ENCODE assay signal across 16 cellular contexts in genomic region chr10:5800782-5801181, GRCh38. TPM values are rescaled to one million over a fixed set of nuclear protein-coding genes. Genes with fewer than 3 reads are reported as not detected.
DNase-seq lines count a peak whose midpoint lies in the region; ATAC-seq and TF ChIP-seq lines count a peak whose summit lies in the region.
"Had no signal": no experiment of that assay in that cellular context is flagged by ENCODE, and none has a peak within 500 bp of the region (broad histone marks: within the 10 kb centered on the region; RNA-seq: fewer than 3 reads in every experiment).

No MANE protein-coding gene starts in this region.

- H3K27me3 Mint-ChIP-seq in activated CD4-positive, alpha-beta T cell treated with anti-CD3 and anti-CD28 coated beads, Interleukin-2, amount 10 ng/mL, durations not matched to agents 24 days and 14 days = no peaks in the 10 kb centered on the region
- no peaks in the 10 kb centered on the region for H3K27me3 Mint-ChIP-seq in effector memory CD8-positive, alpha-beta T cell
- no peaks in the 10 kb centered on the region for H3K27me3 Mint-ChIP-seq in progenitor cell of endocrine pancreas

- TF ChIP-seq CTCF in RWPE1 (conservative IDR thresholded peaks at IDR 0.05; ENCODE audit: low read depth) = no peak
- no peak for TF ChIP-seq CTCF in progenitor cell of endocrine pancreas (IDR thresholded peaks at IDR 0.05; ENCODE audit: unreplicated experiment)

- POLR2A ChIA-PET in RWPE1 (lab: Yijun Ruan, JAX; ENCODE audit: low non-redundant PET) = interaction anchor here (0.5 kb wide), 1 partner anchor 1610 kb away, joined by 3 read pairs; no protein-coding TSS in a partner anchor

- peak overlapping the region; percentile 72 for H3K27ac ChIP-seq in RWPE1
- H3K27ac ChIP-seq: GM23248 had no signal

- H3K9me3 Mint-ChIP-seq in activated CD4-positive, alpha-beta T cell treated with anti-CD3 and anti-CD28 coated beads, Interleukin-2, amount 10 ng/mL, durations not matched to agents 24 days and 14 days = no peaks in the 10 kb centered on the region
- H3K9me3 Mint-ChIP-seq in effector memory CD8-positive, alpha-beta T cell = no peaks in the 10 kb centered on the region
- H3K9me3 Mint-ChIP-seq in progenitor cell of endocrine pancreas (ENCODE audit: low read depth) = no peaks in the 10 kb centered on the region
- H3K9me3 Mint-ChIP-seq: CD14-positive monocyte had no signal

- intact Hi-C loops in activated CD4-positive, alpha-beta T cell treated with anti-CD3 and anti-CD28 coated beads, Interleukin-2, amount 10 ng/mL, durations not matched to agents 24 days and 14 days (cut with micrococcal nuclease) = no loop called here

- no peak overlapping the region for H3K4me3 Mint-ChIP-seq in activated CD4-positive, alpha-beta T cell treated with anti-CD3 and anti-CD28 coated beads, Interleukin-2, amount 10 ng/mL, durations not matched to agents 24 days and 14 days
- H3K4me3 Mint-ChIP-seq in effector memory CD8-positive, alpha-beta T cell = no peak overlapping the region
- H3K4me3 Mint-ChIP-seq in progenitor cell of endocrine pancreas (ENCODE audit: low read depth) = no peak overlapping the region
- H3K4me3 Mint-ChIP-seq: CD14-positive monocyte had no signal

- H3K36me3 Mint-ChIP-seq in activated CD4-positive, alpha-beta T cell treated with anti-CD3 and anti-CD28 coated beads, Interleukin-2, amount 10 ng/mL, durations not matched to agents 24 days and 14 days (ENCODE audit: low read depth) = peaks cover 47% of the 10 kb centered on the region
- H3K36me3 Mint-ChIP-seq in effector memory CD8-positive, alpha-beta T cell (ENCODE audit: insufficient read depth) = peaks cover 55% of the 10 kb centered on the region
- H3K36me3 Mint-ChIP-seq in progenitor cell of endocrine pancreas (ENCODE audit: insufficient read depth) = peaks cover 22% of the 10 kb centered on the region

- H3K27ac Mint-ChIP-seq in activated CD4-positive, alpha-beta T cell treated with anti-CD3 and anti-CD28 coated beads, Interleukin-2, amount 10 ng/mL, durations not matched to agents 24 days and 14 days = peak overlapping the region; percentile 53
- H3K27ac Mint-ChIP-seq in effector memory CD8-positive, alpha-beta T cell = peak overlapping the region; percentile 17 to 46
- H3K27ac Mint-ChIP-seq in progenitor cell of endocrine pancreas = peak overlapping the region; percentile 73

- ATAC-seq in effector memory CD8-positive, alpha-beta T cell (replicated peaks) = no peak
- ATAC-seq in GM18519 (IDR thresholded peaks at IDR 0.05; ENCODE audit: low FRiP score, unreplicated experiment) = no peak

- CTCF ChIA-PET in RWPE1 (lab: Yijun Ruan, JAX) = no interaction called here

- DNase-seq in activated CD4-positive, alpha-beta T cell treated with anti-CD3 and anti-CD28 coated beads, Interleukin-2, amount 10 ng/mL, durations not matched to agents 24 days and 14 days = no peak
- DNase-seq in activated CD4-positive, alpha-beta T cell treated with anti-CD3 and anti-CD28 coated beads for 48 hours = no peak
- DNase-seq in RWPE1 (ENCODE audit: low spot score) (no peak), progenitor cell of endocrine pancreas (ENCODE audit: low spot score, unreplicated experiment) (no peak), NCI-H2196 (lab: John Stamatoyannopoulos, UW; ENCODE audit: unreplicated experiment) (no peak), middle frontal gyrus (ENCODE audit: extremely low spot score, low spot score) (no peak)
- no peak for DNase-seq in effector memory CD8-positive, alpha-beta T cell
- DNase-seq: DMS79, GM23248, KBM-7, NCI-H1092 treated with DMSO at 0.1 percent for 48 hours, NCI-H1694, NCI-H2107, NCI-H446 had no signal

- H3K4me1 Mint-ChIP-seq in activated CD4-positive, alpha-beta T cell treated with anti-CD3 and anti-CD28 coated beads, Interleukin-2, amount 10 ng/mL, durations not matched to agents 24 days and 14 days = peaks cover 17% of the 10 kb centered on the region
- H3K4me1 Mint-ChIP-seq in effector memory CD8-positive, alpha-beta T cell (ENCODE audit: low read depth in 2 of 2) = peaks cover 19 to 32% of the 10 kb centered on the region in 2 donors
- peaks cover 5% of the 10 kb centered on the region for H3K4me1 Mint-ChIP-seq in progenitor cell of endocrine pancreas (ENCODE audit: low read depth)

RNA-seq across cellular contexts. Expression of gene GDI2, which starts 12.5 kb away (rescaled TPM):
- total RNA-seq in activated CD4-positive, alpha-beta T cell treated with anti-CD3 and anti-CD28 coated beads, Interleukin-2, amount 10 ng/mL, durations not matched to agents 24 days and 14 days = 305 and 307 TPM in 2 replicates
- total RNA-seq in progenitor cell of endocrine pancreas = 284 and 287 TPM in 2 replicates
